In the genomic region with DNA sequence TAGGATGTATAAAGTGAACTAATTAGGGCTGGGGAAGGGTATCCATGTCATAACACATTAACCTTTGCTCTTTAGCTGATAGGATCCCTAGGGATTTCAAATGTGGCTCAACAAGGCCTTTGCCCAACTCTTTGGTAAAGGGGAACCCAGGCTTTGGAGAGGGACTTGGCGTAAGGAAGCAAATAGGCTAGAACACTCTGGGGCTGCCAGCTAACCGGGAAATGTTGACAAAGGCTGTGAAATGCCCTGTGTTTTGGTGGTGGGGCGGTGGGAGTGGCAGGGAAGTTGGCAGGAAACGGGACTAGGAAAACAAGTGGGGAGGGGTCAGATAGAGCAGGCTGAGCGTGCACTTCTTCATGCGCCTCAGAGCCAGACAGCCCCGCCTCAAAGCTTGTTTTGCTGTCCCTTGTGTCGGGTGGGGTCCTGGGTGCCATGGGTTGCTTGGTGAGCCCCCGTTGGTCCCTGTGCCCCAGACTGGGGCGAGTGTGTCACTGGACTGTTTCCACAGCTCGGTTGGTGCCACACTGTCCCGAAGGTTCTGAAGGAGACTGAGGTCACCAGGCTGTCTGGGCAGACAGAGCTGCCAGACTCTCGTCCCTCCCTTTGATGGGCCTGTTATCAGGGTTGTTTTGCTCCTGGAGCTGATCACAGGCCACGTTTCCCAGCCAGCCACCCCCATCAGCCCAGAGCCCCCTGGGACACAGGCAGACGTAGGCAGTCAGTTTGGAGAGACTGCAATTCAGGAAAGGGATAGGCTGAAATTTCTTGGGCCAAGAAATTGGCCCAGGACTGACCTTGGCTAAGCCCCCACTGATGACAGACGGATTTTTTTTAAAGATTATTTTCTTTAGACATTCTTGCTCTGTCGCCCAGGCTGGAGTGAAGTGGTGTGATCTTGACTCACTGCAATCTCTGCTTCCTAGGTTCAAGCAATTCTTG, we compare ENCODE assay signal across 10 cellular contexts. TPM values are rescaled to one million over a fixed set of nuclear protein-coding genes. Genes with fewer than 3 reads are reported as not detected.
DNase-seq lines count a peak whose midpoint lies in the region; ATAC-seq, FAIRE-seq and TF ChIP-seq lines count a peak whose summit lies in the region.
"Had no signal": no experiment of that assay in that cellular context is flagged by ENCODE, and none has a peak within 500 bp of the region (broad histone marks: within the 10 kb centered on the region; RNA-seq: fewer than 3 reads in every experiment).

No MANE protein-coding gene starts in this region.

- 52 to 67% (median 63%) methylated on average over 17 of the region's 17 CpGs for WGBS in small intestine, 3 donors

- DNase-seq in CD4-positive, alpha-beta T cell, result no peak
- DNase-seq in breast epithelium (ENCODE audit: low spot score in 2 of 2), result no peak
- peak; percentile 88 for DNase-seq in islet precursor cell
- peak; percentile 40 to 77 for DNase-seq in gastrocnemius medialis
- DNase-seq in NCI-H1694 (lab: John Stamatoyannopoulos, UW), result no peak
- no peak for DNase-seq in small intestine
- no peak for DNase-seq in OCI-M2 (lab: John Stamatoyannopoulos, UW; ENCODE audit: unreplicated experiment)
- DNase-seq: PC-3, substantia nigra had no signal

- H3K9me3 ChIP-seq in CD4-positive, alpha-beta T cell (ENCODE audit: control insufficient read depth, low read length), result no peaks in the 10 kb centered on the region
- H3K9me3 ChIP-seq in breast epithelium (no peaks in the 10 kb centered on the region), gastrocnemius medialis (no peaks in the 10 kb centered on the region), small intestine (ENCODE audit: control insufficient read depth, low read depth) (no peaks in the 10 kb centered on the region)

- H3K27me3 Mint-ChIP-seq in CD4-positive, alpha-beta T cell, result no peaks in the 10 kb centered on the region

- no peaks in the 10 kb centered on the region for H3K9me3 Mint-ChIP-seq in CD4-positive, alpha-beta T cell

- POLR2A ChIA-PET in CD4-positive, alpha-beta T cell (lab: Charles Lee), result interaction anchor here (0.9 kb wide), 1 partner anchor 29 kb away, joined by 3 read pairs; a partner anchor contains a TSS

- H3K4me3 ChIP-seq in breast epithelium, result no peak overlapping the region
- no peak overlapping the region for H3K4me3 ChIP-seq in gastrocnemius medialis
- H3K4me3 ChIP-seq in small intestine (ENCODE audit: low read depth in 1 of 2, low read length in 2 of 2), result no peak overlapping the region

- H3K4me3 Mint-ChIP-seq in CD4-positive, alpha-beta T cell, result no peak overlapping the region

- H3K27me3 ChIP-seq in CD4-positive, alpha-beta T cell (ENCODE audit: control insufficient read depth, insufficient read depth, low read length), result no peaks in the 10 kb centered on the region
- H3K27me3 ChIP-seq in breast epithelium (no peaks in the 10 kb centered on the region), gastrocnemius medialis (no peaks in the 10 kb centered on the region), small intestine (ENCODE audit: control insufficient read depth in 2 of 2, insufficient read depth in 2 of 2, low read length in 2 of 2) (no peaks in the 10 kb centered on the region)

- TF ChIP-seq CTCF in CD4-positive, alpha-beta T cell (IDR thresholded peaks at IDR 0.05), result no peak
- TF ChIP-seq CTCF in breast epithelium (IDR thresholded peaks at IDR 0.05), result no peak
- TF ChIP-seq CTCF in gastrocnemius medialis (IDR thresholded peaks at IDR 0.05 in 4 of 5, conservative IDR thresholded peaks at IDR 0.05 in 1 of 5), result no peak

- H3K27ac ChIP-seq in CD4-positive, alpha-beta T cell (ENCODE audit: low read depth, low read length), result no peak overlapping the region
- peak overlapping the region; percentile 79 to 92 for H3K27ac ChIP-seq in breast epithelium
- peak overlapping the region; percentile 47 to 80 (median 58) for H3K27ac ChIP-seq in gastrocnemius medialis
- peak overlapping the region in 1 of 2 donors; percentile 78 for H3K27ac ChIP-seq in small intestine (ENCODE audit: low read depth in 1 of 2, low read length in 1 of 2)

- no peaks in the 10 kb centered on the region for H3K4me1 ChIP-seq in breast epithelium
- peaks cover 0 to 6% of the 10 kb centered on the region in 2 donors for H3K4me1 ChIP-seq in gastrocnemius medialis
- no peaks in the 10 kb centered on the region for H3K4me1 ChIP-seq in small intestine (ENCODE audit: control insufficient read depth in 2 of 2, insufficient read depth in 1 of 2, low read depth in 1 of 2, low read length in 1 of 2)

- in situ Hi-C loops in gastrocnemius medialis (cut with MboI; ENCODE audit: low sequenced_read_pairs in 4 of 4), result no loop called here

- peak overlapping the region; percentile 4 for H3K27ac Mint-ChIP-seq in CD4-positive, alpha-beta T cell

- intact Hi-C loops in CD4-positive, alpha-beta T cell (cut with DNase I, micrococcal nuclease), result no loop called here
- intact Hi-C loops in breast epithelium (cut with DNase I; ENCODE audit: low total_unique reads), result no loop called here
- intact Hi-C loops in gastrocnemius medialis (cut with DNase I; ENCODE audit: low total_unique reads), result no loop called here

- CTCF ChIA-PET in CD4-positive, alpha-beta T cell (lab: Charles Lee), result no interaction called here

- TF ChIP-seq POLR2A in breast epithelium (IDR thresholded peaks at IDR 0.05), result no peak
- no peak for TF ChIP-seq POLR2A in gastrocnemius medialis (IDR thresholded peaks at IDR 0.05)

- ATAC-seq in CD4-positive, alpha-beta T cell (ENCODE audit: poor library complexity), result no peak
- peak; percentile 81 to 86 for ATAC-seq in gastrocnemius medialis
- ATAC-seq in GM19324 (IDR thresholded peaks at IDR 0.05; ENCODE audit: low FRiP score, unreplicated experiment), result no peak
- ATAC-seq: PC-3 had no signal

- H3K4me1 Mint-ChIP-seq in CD4-positive, alpha-beta T cell (ENCODE audit: low read depth), result no peaks in the 10 kb centered on the region

- peaks cover 15% of the 10 kb centered on the region for H3K36me3 Mint-ChIP-seq in CD4-positive, alpha-beta T cell (ENCODE audit: low read depth)

- H3K36me3 ChIP-seq in breast epithelium (no peaks in the 10 kb centered on the region), gastrocnemius medialis (peaks cover 0 to 3% of the 10 kb centered on the region in 2 donors), small intestine (ENCODE audit: control insufficient read depth in 2 of 2, insufficient read depth in 2 of 2, low read length in 2 of 2) (no peaks in the 10 kb centered on the region)

- FAIRE-seq in small intestine (lab: Jason Lieb, UNC), result no peak

RNA-seq across cellular contexts. Expression of a gene that starts 19.6 kb away (rescaled TPM):
- total RNA-seq in CD4-positive, alpha-beta T cell, result 1 to 10 TPM; 3.5 to 6.5 TPM
- total RNA-seq in breast epithelium, result 10 to 100 TPM in 1 of 3 donors, 1 to 10 TPM in 2; 8.5 to 13.1 (median 8.8) TPM
- total RNA-seq in gastrocnemius medialis, result 10 to 100 TPM in 3 of 4 donors, 1 to 10 TPM in 1; 6.0 to 18.9 (median 15.8) TPM
- 1 to 10 TPM; 4.1 to 6.5 (median 6.5) TPM for polyA plus RNA-seq in small intestine

RNA-seq across cellular contexts. Expression of a gene that starts 19.9 kb away (rescaled TPM):
- total RNA-seq in CD4-positive, alpha-beta T cell, result 10 to 100 TPM; 29.2 to 33.1 TPM
- total RNA-seq in breast epithelium, result 10 to 100 TPM in 2 of 3 donors, 1 to 10 TPM in 1; 5.1 to 16.1 (median 11.3) TPM
- total RNA-seq in gastrocnemius medialis, result 1 to 10 TPM; 4.6 to 6.1 (median 5.4) TPM
- polyA plus RNA-seq in small intestine, result 1 to 10 TPM; 1.9 to 7.8 (median 5.1) TPM

RNA-seq across cellular contexts. Expression of a gene that starts 29.4 kb away (rescaled TPM):
- 10 to 100 TPM; 14.4 to 14.9 TPM for total RNA-seq in CD4-positive, alpha-beta T cell
- total RNA-seq in breast epithelium, result 10 to 100 TPM; 25.9 to 46.8 (median 36.7) TPM
- 10 to 100 TPM in 2 of 4 donors, 1 to 10 TPM in 2; 9.0 to 12.9 (median 10.9) TPM for total RNA-seq in gastrocnemius medialis
- 10 to 100 TPM in 2 of 3 donors, 1 to 10 TPM in 1; 10.0 to 26.2 (median 13.0) TPM for polyA plus RNA-seq in small intestine

Comparison
In these comparisons a context has a peak if more than half of its experiments do, and no peak if none do; other contexts are left out.
1. ATAC-seq: peak in gastrocnemius medialis (2 of 2); none in CD4-positive, alpha-beta T cell (single experiment) and GM19324 (single experiment).
2. DNase-seq: peak in islet precursor cell (single experiment) and gastrocnemius medialis (2 of 2); none in CD4-positive, alpha-beta T cell (0 of 10), breast epithelium (0 of 2), NCI-H1694 (single experiment), small intestine (single experiment) and OCI-M2 (single experiment).